ENCODE assay signal across 1 cellular context in genomic region chr1:231233735-231234417, GRCh38.
TF ChIP-seq lines count a peak whose summit lies in the region.

No MANE protein-coding gene starts in this region.

TF ChIP-seq in HepG2, 621 proteins besides CTCF, POLR2A, EP300 and RAD21 (continued from another document and continues in another):
- TF ChIP-seq MBD4 (IDR thresholded peaks at IDR 0.05; ENCODE audit: borderline replicate concordance, low read length) (peak; percentile 81), MXI1 (IDR thresholded peaks at IDR 0.05; ENCODE audit: borderline replicate concordance, low read depth, low read length) (no peak), ADNP (CRISPR knock-in tag; IDR thresholded peaks at IDR 0.05) (peak; percentile 88; the same call in 1 of the 2 replicates), MIER2 (CRISPR knock-in tag; IDR thresholded peaks at IDR 0.05) (0 out of 2 replicates have a peak, but pooled peaks have one; percentile 11), ASH2L (IDR thresholded peaks at IDR 0.05; ENCODE audit: insufficient read length, low read depth, low read length) (peak; percentile 57), ZGPAT (CRISPR knock-in tag; IDR thresholded peaks at IDR 0.05) (peak; percentile 79), JUND (CRISPR knock-in tag; IDR thresholded peaks at IDR 0.05) (peak; percentile 61), ZBTB33 (CRISPR knock-in tag; IDR thresholded peaks at IDR 0.05) (no peak; the same call in 1 of the 2 replicates), KLF12 (CRISPR knock-in tag; IDR thresholded peaks at IDR 0.05; ENCODE audit: borderline replicate concordance) (0 out of 2 replicates have a peak, but pooled peaks have one; percentile 13), GFI1 (CRISPR knock-in tag; IDR thresholded peaks at IDR 0.05; ENCODE audit: borderline replicate concordance) (peak; percentile 90), SAP130 (CRISPR knock-in tag; IDR thresholded peaks at IDR 0.05; ENCODE audit: low read depth) (peak; percentile 64), KAT8 (CRISPR knock-in tag; IDR thresholded peaks at IDR 0.05) (peak; percentile 70), SNRNP70 (IDR thresholded peaks at IDR 0.05; ENCODE audit: low read depth, low read length) (no peak), ATF3 (CRISPR knock-in tag; IDR thresholded peaks at IDR 0.05) (peak; percentile 70), MNT (IDR thresholded peaks at IDR 0.05) (no peak), ZNF232 (CRISPR knock-in tag; IDR thresholded peaks at IDR 0.05; ENCODE audit: borderline replicate concordance) (peak; percentile 57; the same call in 1 of the 2 replicates), ZNF12 (CRISPR knock-in tag; IDR thresholded peaks at IDR 0.05) (peak; percentile 59; the same call in 1 of the 2 replicates), HDAC2 (CRISPR knock-in tag; IDR thresholded peaks at IDR 0.05) (peak; percentile 59; the same call in 1 of the 2 replicates), SOX5 (CRISPR knock-in tag; IDR thresholded peaks at IDR 0.05; ENCODE audit: borderline replicate concordance) (peak; percentile 76), GMEB2 (CRISPR knock-in tag; IDR thresholded peaks at IDR 0.05; ENCODE audit: low read depth) (no peak), KLF16 (CRISPR knock-in tag; IDR thresholded peaks at IDR 0.05) (0 out of 4 replicates have a peak, but pooled peaks of 1 of the 2 experiments have one; percentile 18), SOX6 (IDR thresholded peaks at IDR 0.05) (no peak), SOX6 (CRISPR knock-in tag; IDR thresholded peaks at IDR 0.05) (peak; percentile 96), ZNF124 (CRISPR knock-in tag; IDR thresholded peaks at IDR 0.05) (no peak), MLX (CRISPR knock-in tag; IDR thresholded peaks at IDR 0.05) (peak; percentile 48; the same call in 1 of the 2 replicates), ZMYM2 (CRISPR knock-in tag; IDR thresholded peaks at IDR 0.05) (peak; percentile 97), RBFOX2 (IDR thresholded peaks at IDR 0.05; ENCODE audit: low read depth, low read length) (peak; percentile 70), BCL6 (CRISPR knock-in tag; IDR thresholded peaks at IDR 0.05) (peak; percentile 47; the same call in 1 of the 2 replicates), MED13 (CRISPR knock-in tag; IDR thresholded peaks at IDR 0.05) (peak; percentile 80; the same call in 1 of the 2 replicates), FOXA3 (CRISPR knock-in tag; IDR thresholded peaks at IDR 0.05) (peak; percentile 77), ZNF281 (CRISPR knock-in tag; IDR thresholded peaks at IDR 0.05; ENCODE audit: borderline replicate concordance) (peak; percentile 63; the same call in 1 of the 2 replicates), SSRP1 (CRISPR knock-in tag; IDR thresholded peaks at IDR 0.05) (0 out of 2 replicates have a peak, but pooled peaks have one; percentile 4), SIX1 (CRISPR knock-in tag; IDR thresholded peaks at IDR 0.05; ENCODE audit: borderline replicate concordance) (peak; percentile 67; the same call in 1 of the 2 replicates), PPARG (CRISPR knock-in tag; conservative IDR thresholded peaks at IDR 0.05) (peak; percentile 82)
- TF ChIP-seq, protein P1, sequence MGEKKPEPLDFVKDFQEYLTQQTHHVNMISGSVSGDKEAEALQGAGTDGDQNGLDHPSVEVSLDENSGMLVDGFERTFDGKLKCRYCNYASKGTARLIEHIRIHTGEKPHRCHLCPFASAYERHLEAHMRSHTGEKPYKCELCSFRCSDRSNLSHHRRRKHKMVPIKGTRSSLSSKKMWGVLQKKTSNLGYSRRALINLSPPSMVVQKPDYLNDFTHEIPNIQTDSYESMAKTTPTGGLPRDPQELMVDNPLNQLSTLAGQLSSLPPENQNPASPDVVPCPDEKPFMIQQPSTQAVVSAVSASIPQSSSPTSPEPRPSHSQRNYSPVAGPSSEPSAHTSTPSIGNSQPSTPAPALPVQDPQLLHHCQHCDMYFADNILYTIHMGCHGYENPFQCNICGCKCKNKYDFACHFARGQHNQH (CRISPR knock-in tag; IDR thresholded peaks at IDR 0.05): 0 out of 2 replicates have a peak, but pooled peaks have one; percentile 11
- TF ChIP-seq, protein P2, sequence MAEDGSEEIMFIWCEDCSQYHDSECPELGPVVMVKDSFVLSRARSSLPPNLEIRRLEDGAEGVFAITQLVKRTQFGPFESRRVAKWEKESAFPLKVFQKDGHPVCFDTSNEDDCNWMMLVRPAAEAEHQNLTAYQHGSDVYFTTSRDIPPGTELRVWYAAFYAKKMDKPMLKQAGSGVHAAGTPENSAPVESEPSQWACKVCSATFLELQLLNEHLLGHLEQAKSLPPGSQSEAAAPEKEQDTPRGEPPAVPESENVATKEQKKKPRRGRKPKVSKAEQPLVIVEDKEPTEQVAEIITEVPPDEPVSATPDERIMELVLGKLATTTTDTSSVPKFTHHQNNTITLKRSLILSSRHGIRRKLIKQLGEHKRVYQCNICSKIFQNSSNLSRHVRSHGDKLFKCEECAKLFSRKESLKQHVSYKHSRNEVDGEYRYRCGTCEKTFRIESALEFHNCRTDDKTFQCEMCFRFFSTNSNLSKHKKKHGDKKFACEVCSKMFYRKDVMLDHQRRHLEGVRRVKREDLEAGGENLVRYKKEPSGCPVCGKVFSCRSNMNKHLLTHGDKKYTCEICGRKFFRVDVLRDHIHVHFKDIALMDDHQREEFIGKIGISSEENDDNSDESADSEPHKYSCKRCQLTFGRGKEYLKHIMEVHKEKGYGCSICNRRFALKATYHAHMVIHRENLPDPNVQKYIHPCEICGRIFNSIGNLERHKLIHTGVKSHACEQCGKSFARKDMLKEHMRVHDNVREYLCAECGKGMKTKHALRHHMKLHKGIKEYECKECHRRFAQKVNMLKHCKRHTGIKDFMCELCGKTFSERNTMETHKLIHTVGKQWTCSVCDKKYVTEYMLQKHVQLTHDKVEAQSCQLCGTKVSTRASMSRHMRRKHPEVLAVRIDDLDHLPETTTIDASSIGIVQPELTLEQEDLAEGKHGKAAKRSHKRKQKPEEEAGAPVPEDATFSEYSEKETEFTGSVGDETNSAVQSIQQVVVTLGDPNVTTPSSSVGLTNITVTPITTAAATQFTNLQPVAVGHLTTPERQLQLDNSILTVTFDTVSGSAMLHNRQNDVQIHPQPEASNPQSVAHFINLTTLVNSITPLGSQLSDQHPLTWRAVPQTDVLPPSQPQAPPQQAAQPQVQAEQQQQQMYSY (CRISPR knock-in tag; IDR thresholded peaks at IDR 0.05): no peak
- TF ChIP-seq, protein P3, sequence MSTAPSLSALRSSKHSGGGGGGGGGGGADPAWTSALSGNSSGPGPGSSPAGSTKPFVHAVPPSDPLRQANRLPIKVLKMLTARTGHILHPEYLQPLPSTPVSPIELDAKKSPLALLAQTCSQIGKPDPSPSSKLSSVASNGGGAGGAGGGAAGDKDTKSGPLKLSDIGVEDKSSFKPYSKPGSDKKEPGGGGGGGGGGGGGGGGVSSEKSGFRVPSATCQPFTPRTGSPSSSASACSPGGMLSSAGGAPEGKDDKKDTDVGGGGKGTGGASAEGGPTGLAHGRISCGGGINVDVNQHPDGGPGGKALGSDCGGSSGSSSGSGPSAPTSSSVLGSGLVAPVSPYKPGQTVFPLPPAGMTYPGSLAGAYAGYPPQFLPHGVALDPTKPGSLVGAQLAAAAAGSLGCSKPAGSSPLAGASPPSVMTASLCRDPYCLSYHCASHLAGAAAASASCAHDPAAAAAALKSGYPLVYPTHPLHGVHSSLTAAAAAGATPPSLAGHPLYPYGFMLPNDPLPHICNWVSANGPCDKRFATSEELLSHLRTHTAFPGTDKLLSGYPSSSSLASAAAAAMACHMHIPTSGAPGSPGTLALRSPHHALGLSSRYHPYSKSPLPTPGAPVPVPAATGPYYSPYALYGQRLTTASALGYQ (CRISPR knock-in tag; IDR thresholded peaks at IDR 0.05): peak; percentile 86
- TF ChIP-seq, protein P4, sequence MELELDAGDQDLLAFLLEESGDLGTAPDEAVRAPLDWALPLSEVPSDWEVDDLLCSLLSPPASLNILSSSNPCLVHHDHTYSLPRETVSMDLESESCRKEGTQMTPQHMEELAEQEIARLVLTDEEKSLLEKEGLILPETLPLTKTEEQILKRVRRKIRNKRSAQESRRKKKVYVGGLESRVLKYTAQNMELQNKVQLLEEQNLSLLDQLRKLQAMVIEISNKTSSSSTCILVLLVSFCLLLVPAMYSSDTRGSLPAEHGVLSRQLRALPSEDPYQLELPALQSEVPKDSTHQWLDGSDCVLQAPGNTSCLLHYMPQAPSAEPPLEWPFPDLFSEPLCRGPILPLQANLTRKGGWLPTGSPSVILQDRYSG (CRISPR knock-in tag; IDR thresholded peaks at IDR 0.05): no peak
- TF ChIP-seq, protein P5, sequence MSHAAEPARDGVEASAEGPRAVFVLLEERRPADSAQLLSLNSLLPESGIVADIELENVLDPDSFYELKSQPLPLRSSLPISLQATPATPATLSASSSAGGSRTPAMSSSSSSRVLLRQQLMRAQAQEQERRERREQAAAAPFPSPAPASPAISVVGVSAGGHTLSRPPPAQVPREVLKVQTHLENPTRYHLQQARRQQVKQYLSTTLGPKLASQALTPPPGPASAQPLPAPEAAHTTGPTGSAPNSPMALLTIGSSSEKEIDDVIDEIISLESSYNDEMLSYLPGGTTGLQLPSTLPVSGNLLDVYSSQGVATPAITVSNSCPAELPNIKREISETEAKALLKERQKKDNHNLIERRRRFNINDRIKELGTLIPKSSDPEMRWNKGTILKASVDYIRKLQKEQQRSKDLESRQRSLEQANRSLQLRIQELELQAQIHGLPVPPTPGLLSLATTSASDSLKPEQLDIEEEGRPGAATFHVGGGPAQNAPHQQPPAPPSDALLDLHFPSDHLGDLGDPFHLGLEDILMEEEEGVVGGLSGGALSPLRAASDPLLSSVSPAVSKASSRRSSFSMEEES (CRISPR knock-in tag; IDR thresholded peaks at IDR 0.05): no peak
